Comparison of ENCODE assay signal across 1 cellular context in the genomic region with DNA sequence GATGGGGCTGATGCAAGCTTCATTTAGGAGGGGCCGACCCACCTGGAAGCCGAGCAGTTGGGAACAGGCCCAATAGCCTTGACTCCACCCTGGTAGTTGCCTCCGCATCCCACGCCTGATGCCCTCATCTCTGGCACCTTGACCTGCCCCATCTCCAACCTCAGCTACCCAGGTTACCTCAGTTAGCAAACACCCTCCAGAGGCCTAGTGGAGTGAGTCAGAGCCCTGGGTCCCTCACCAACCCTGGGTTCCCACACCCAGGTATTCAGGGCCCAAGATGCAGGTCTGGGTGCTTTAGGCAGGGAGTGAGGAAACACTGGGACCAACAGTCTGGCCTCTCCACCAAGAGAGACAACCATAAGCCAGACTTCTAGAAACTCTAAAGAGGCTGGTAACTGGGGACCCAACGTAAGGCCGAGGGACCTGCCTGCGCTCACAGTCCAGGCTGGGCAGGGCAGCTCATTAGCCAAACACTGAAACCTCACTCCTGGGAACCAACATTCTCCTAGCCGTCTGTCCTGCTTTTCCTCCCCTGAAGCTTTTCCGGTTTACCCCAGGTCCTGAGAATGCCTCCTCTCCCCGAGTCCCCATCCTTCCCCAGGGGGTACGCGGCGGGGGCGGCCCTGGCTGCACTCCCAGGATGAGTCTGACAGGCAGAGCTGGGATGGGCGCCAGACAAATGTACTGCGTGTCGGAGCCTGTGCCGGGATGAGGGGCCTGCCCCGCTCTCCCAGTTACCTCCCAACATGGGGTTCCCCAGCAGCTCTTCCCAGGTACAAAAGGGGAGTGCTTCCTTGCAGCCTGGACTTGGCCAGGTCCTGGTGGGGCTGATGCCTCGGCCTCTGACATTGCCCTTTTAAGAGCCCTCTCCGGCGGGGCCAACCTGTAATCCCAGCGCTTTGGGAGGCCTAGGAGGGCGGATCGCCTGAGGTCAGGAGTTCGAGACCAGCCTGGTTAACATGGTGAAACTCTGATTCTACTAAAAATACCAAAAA.
TF ChIP-seq lines count a peak whose summit lies in the region.

No MANE protein-coding gene starts in this region.

TF ChIP-seq in K562, 482 proteins besides CTCF, POLR2A, EP300 and RAD21 (continued from another document and continues in another):
- 0 out of 2 replicates have a peak, but pooled peaks have one; percentile 13 for TF ChIP-seq MGA (IDR thresholded peaks at IDR 0.05)
- TF ChIP-seq ARID4B (CRISPR knock-in tag; IDR thresholded peaks at IDR 0.05) = 0 out of 2 replicates have a peak, but pooled peaks have one; percentile 58
- 0 out of 2 replicates have a peak, but pooled peaks have one; percentile 84 for TF ChIP-seq FOXK1 (CRISPR knock-in tag; IDR thresholded peaks at IDR 0.05; ENCODE audit: borderline replicate concordance)
- TF ChIP-seq, protein P1, sequence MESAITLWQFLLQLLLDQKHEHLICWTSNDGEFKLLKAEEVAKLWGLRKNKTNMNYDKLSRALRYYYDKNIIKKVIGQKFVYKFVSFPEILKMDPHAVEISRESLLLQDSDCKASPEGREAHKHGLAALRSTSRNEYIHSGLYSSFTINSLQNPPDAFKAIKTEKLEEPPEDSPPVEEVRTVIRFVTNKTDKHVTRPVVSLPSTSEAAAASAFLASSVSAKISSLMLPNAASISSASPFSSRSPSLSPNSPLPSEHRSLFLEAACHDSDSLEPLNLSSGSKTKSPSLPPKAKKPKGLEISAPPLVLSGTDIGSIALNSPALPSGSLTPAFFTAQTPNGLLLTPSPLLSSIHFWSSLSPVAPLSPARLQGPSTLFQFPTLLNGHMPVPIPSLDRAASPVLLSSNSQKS (CRISPR knock-in tag; IDR thresholded peaks at IDR 0.05) = no peak; the same call in 1 of the 2 replicates
- TF ChIP-seq NR3C1 (CRISPR knock-in tag; IDR thresholded peaks at IDR 0.05) = no peak
- peak; percentile 63 for TF ChIP-seq ZNF436 (CRISPR knock-in tag; IDR thresholded peaks at IDR 0.05)
- TF ChIP-seq ZBTB34 (CRISPR knock-in tag; IDR thresholded peaks at IDR 0.05) = no peak
- peak; percentile 27; the same call in 1 of the 2 replicates for TF ChIP-seq RBFOX2 (IDR thresholded peaks at IDR 0.05; ENCODE audit: low read depth, low read length)
- TF ChIP-seq TFAP4 (CRISPR knock-in tag; IDR thresholded peaks at IDR 0.05; ENCODE audit: borderline replicate concordance) = peak; percentile 56; the same call in 1 of the 2 replicates
- TF ChIP-seq E2F8 (IDR thresholded peaks at IDR 0.05; ENCODE audit: low read depth, partially characterized antibody) = peak; percentile 47
- peak; percentile 17; the same call in 1 of the 2 replicates for TF ChIP-seq MYNN (IDR thresholded peaks at IDR 0.05)
- TF ChIP-seq MYNN (CRISPR knock-in tag; IDR thresholded peaks at IDR 0.05) = no peak
- TF ChIP-seq, protein P2, sequence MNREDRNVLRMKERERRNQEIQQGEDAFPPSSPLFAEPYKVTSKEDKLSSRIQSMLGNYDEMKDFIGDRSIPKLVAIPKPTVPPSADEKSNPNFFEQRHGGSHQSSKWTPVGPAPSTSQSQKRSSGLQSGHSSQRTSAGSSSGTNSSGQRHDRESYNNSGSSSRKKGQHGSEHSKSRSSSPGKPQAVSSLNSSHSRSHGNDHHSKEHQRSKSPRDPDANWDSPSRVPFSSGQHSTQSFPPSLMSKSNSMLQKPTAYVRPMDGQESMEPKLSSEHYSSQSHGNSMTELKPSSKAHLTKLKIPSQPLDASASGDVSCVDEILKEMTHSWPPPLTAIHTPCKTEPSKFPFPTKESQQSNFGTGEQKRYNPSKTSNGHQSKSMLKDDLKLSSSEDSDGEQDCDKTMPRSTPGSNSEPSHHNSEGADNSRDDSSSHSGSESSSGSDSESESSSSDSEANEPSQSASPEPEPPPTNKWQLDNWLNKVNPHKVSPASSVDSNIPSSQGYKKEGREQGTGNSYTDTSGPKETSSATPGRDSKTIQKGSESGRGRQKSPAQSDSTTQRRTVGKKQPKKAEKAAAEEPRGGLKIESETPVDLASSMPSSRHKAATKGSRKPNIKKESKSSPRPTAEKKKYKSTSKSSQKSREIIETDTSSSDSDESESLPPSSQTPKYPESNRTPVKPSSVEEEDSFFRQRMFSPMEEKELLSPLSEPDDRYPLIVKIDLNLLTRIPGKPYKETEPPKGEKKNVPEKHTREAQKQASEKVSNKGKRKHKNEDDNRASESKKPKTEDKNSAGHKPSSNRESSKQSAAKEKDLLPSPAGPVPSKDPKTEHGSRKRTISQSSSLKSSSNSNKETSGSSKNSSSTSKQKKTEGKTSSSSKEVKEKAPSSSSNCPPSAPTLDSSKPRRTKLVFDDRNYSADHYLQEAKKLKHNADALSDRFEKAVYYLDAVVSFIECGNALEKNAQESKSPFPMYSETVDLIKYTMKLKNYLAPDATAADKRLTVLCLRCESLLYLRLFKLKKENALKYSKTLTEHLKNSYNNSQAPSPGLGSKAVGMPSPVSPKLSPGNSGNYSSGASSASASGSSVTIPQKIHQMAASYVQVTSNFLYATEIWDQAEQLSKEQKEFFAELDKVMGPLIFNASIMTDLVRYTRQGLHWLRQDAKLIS (CRISPR knock-in tag; IDR thresholded peaks at IDR 0.05) = peak; percentile 60; the same call in 1 of the 2 replicates
- TF ChIP-seq EZH2 (IDR thresholded peaks at IDR 0.05; ENCODE audit: borderline replicate concordance, low read depth, low read length) = no peak
- TF ChIP-seq PHTF2 (CRISPR knock-in tag; IDR thresholded peaks at IDR 0.05) = no peak
